Comparison of ENCODE assay signal across 16 cellular contexts in genomic region chr6:79647756-79648155, GRCh38. TPM values are rescaled to one million over a fixed set of nuclear protein-coding genes. Genes with fewer than 3 reads are reported as not detected.
DNase-seq lines count a peak whose midpoint lies in the region; ATAC-seq and TF ChIP-seq lines count a peak whose summit lies in the region.
"Had no signal": no experiment of that assay in that cellular context is flagged by ENCODE, and none has a peak within 500 bp of the region (broad histone marks: within the 10 kb centered on the region; RNA-seq: fewer than 3 reads in every experiment).

No MANE protein-coding gene starts in this region.

- TF ChIP-seq CTCF in endodermal cell (conservative IDR thresholded peaks at IDR 0.05), result no peak
- no peak for TF ChIP-seq CTCF in transverse colon (IDR thresholded peaks at IDR 0.05)

- in situ Hi-C loops in transverse colon (cut with MboI; ENCODE audit: low pct_ligation_motif_present in 1 of 4, low pct_unique_long_range_greater_than_20kb in 1 of 4, low sequenced_read_pairs in 3 of 4), result no loop called here

- POLR2A ChIA-PET in CD4-positive, alpha-beta memory T cell (lab: Charles Lee; ENCODE audit: partially characterized antibody), result interaction anchor here (0.6 kb wide), 1 partner anchor 12 kb away, joined by 3 read pairs; no protein-coding TSS in a partner anchor

- H3K4me1 ChIP-seq in endodermal cell (ENCODE audit: control insufficient read depth, insufficient read depth, low read length) (no peaks in the 10 kb centered on the region), transverse colon (peaks cover 4 to 47% (median 25%) of the 10 kb centered on the region in 4 donors)
- no peaks in the 10 kb centered on the region for H3K4me1 ChIP-seq in CD4-positive, alpha-beta memory T cell (ENCODE audit: insufficient read depth, low read length)
- H3K4me1 ChIP-seq: BLaER1 treated with 17β-estradiol and CSF1 and Interleukin-3, amounts not matched to agents 10 nM and 100 nM had no signal

- no peak overlapping the region for H3K9ac ChIP-seq in endodermal cell (ENCODE audit: extremely low read depth, low read length, poor library complexity, severe bottlenecking)
- H3K9ac ChIP-seq: BLaER1 treated with 17β-estradiol and CSF1 and Interleukin-3, amounts not matched to agents 10 nM and 100 nM; GM23248 had no signal

- no peak for TF ChIP-seq POLR2A in transverse colon (IDR thresholded peaks at IDR 0.05)

- H3K4me3 Mint-ChIP-seq in activated naive CD8-positive, alpha-beta T cell treated with anti-CD3 and anti-CD28 coated beads for 36 hours, result no peak overlapping the region
- H3K4me3 Mint-ChIP-seq in activated naive CD8-positive, alpha-beta T cell treated with anti-CD3 and anti-CD28 coated beads, Interleukin-2, amount 50 U/mL, for 24 hours, result no peak overlapping the region
- no peak overlapping the region for H3K4me3 Mint-ChIP-seq in endodermal cell
- no peak overlapping the region for H3K4me3 Mint-ChIP-seq in CD4-positive, alpha-beta memory T cell
- H3K4me3 Mint-ChIP-seq: CD4-positive, CD25-positive, alpha-beta regulatory T cell had no signal

- no peak for DNase-seq in activated naive CD8-positive, alpha-beta T cell treated with anti-CD3 and anti-CD28 coated beads for 36 hours
- DNase-seq in activated naive CD8-positive, alpha-beta T cell treated with anti-CD3 and anti-CD28 coated beads, Interleukin-2, amount 50 U/mL, for 24 hours, result no peak
- DNase-seq in endodermal cell (no peak), left kidney (ENCODE audit: low read depth, low spot score) (peak; percentile 29), transverse colon (no peak), AML-193 (lab: John Stamatoyannopoulos, UW) (no peak), SKM-1 (lab: John Stamatoyannopoulos, UW; ENCODE audit: unreplicated experiment) (no peak)
- no peak for DNase-seq in CD4-positive, alpha-beta memory T cell
- DNase-seq: 8988T; Calu3; CD4-positive, CD25-positive, alpha-beta regulatory T cell; DMS 273 treated with DMSO at 0.1 percent for 48 hours; GM23248; H7 had no signal

- no peak for TF ChIP-seq EP300 in transverse colon (IDR thresholded peaks at IDR 0.05; ENCODE audit: low read depth)

- H3K4me3 ChIP-seq in endodermal cell (ENCODE audit: low read length) (no peak overlapping the region), transverse colon (no peak overlapping the region)
- no peak overlapping the region for H3K4me3 ChIP-seq in CD4-positive, alpha-beta memory T cell (ENCODE audit: low read length in 2 of 2)
- H3K4me3 ChIP-seq: BLaER1 treated with 17β-estradiol and CSF1 and Interleukin-3, amounts not matched to agents 10 nM and 100 nM; GM12878; GM23248 had no signal

- intact Hi-C loops in transverse colon (cut with DNase I; ENCODE audit: low total_unique reads), result no loop called here
- intact Hi-C loops in CD4-positive, alpha-beta memory T cell (cut with micrococcal nuclease), result no loop called here

- peaks cover 2% of the 10 kb centered on the region for H3K36me3 Mint-ChIP-seq in activated naive CD8-positive, alpha-beta T cell treated with anti-CD3 and anti-CD28 coated beads for 36 hours
- H3K36me3 Mint-ChIP-seq in activated naive CD8-positive, alpha-beta T cell treated with anti-CD3 and anti-CD28 coated beads, Interleukin-2, amount 50 U/mL, for 24 hours (ENCODE audit: low read depth), result no peaks in the 10 kb centered on the region
- H3K36me3 Mint-ChIP-seq in endodermal cell (ENCODE audit: low read depth), result no peaks in the 10 kb centered on the region
- H3K36me3 Mint-ChIP-seq in CD4-positive, alpha-beta memory T cell, result no peaks in the 10 kb centered on the region
- H3K36me3 Mint-ChIP-seq: CD4-positive, CD25-positive, alpha-beta regulatory T cell had no signal

- H3K9me3 ChIP-seq in endodermal cell (ENCODE audit: control insufficient read depth, low read length), result no peaks in the 10 kb centered on the region
- no peaks in the 10 kb centered on the region for H3K9me3 ChIP-seq in transverse colon
- H3K9me3 ChIP-seq in CD4-positive, alpha-beta memory T cell (ENCODE audit: control insufficient read depth in 1 of 2, low read length in 2 of 2), result no peaks in the 10 kb centered on the region
- H3K9me3 ChIP-seq: BLaER1 treated with 17β-estradiol and CSF1 and Interleukin-3, amounts not matched to agents 10 nM and 100 nM had no signal

- peaks cover 36% of the 10 kb centered on the region for H3K4me1 Mint-ChIP-seq in activated naive CD8-positive, alpha-beta T cell treated with anti-CD3 and anti-CD28 coated beads for 36 hours
- peaks cover 7% of the 10 kb centered on the region for H3K4me1 Mint-ChIP-seq in activated naive CD8-positive, alpha-beta T cell treated with anti-CD3 and anti-CD28 coated beads, Interleukin-2, amount 50 U/mL, for 24 hours
- peaks cover 17% of the 10 kb centered on the region for H3K4me1 Mint-ChIP-seq in endodermal cell
- peaks cover 0 to 1% (median 0%) of the 10 kb centered on the region in 4 donors for H3K4me1 Mint-ChIP-seq in CD4-positive, alpha-beta memory T cell

- WGBS in endodermal cell (ENCODE audit: insufficient coverage in 1 of 2, insufficient read length in 1 of 2), 2 experiments, result 66% methylated on average over 2 of the region's 2 CpGs; no CpG with 5 or more reads in 1 of the 2 experiments
- 82 to 92% methylated on average over 2 of the region's 2 CpGs for WGBS in transverse colon (ENCODE audit: low coverage in 1 of 2), 2 donors

- no peaks in the 10 kb centered on the region for H3K36me3 ChIP-seq in endodermal cell (ENCODE audit: control insufficient read depth, insufficient read depth, low read length)
- H3K36me3 ChIP-seq in transverse colon, result no peaks in the 10 kb centered on the region
- no peaks in the 10 kb centered on the region for H3K36me3 ChIP-seq in CD4-positive, alpha-beta memory T cell (ENCODE audit: insufficient read depth, low read length)
- H3K36me3 ChIP-seq: BLaER1 treated with 17β-estradiol and CSF1 and Interleukin-3, amounts not matched to agents 10 nM and 100 nM had no signal

- no peak overlapping the region for H3K27ac ChIP-seq in endodermal cell (ENCODE audit: low read depth, low read length)
- peak overlapping the region in 3 of 4 donors; percentile 7 to 68 (median 61) for H3K27ac ChIP-seq in transverse colon
- H3K27ac ChIP-seq in CD4-positive, alpha-beta memory T cell (ENCODE audit: low read depth, low read length), result no peak overlapping the region
- H3K27ac ChIP-seq: BLaER1 treated with 17β-estradiol and CSF1 and Interleukin-3, amounts not matched to agents 10 nM and 100 nM; GM23248 had no signal

- no peaks in the 10 kb centered on the region for H3K27me3 Mint-ChIP-seq in activated naive CD8-positive, alpha-beta T cell treated with anti-CD3 and anti-CD28 coated beads for 36 hours
- peaks cover 5% of the 10 kb centered on the region for H3K27me3 Mint-ChIP-seq in activated naive CD8-positive, alpha-beta T cell treated with anti-CD3 and anti-CD28 coated beads, Interleukin-2, amount 50 U/mL, for 24 hours
- H3K27me3 Mint-ChIP-seq in endodermal cell (ENCODE audit: insufficient read depth), result no peaks in the 10 kb centered on the region
- H3K27me3 Mint-ChIP-seq in CD4-positive, alpha-beta memory T cell, result peaks cover 2 to 13% of the 10 kb centered on the region in 2 donors

- CTCF ChIA-PET in CD4-positive, alpha-beta memory T cell (lab: Charles Lee; ENCODE audit: partially characterized antibody), result interaction anchor here (0.8 kb wide), 1 partner anchor 66 kb away, joined by 3 read pairs; no protein-coding TSS in a partner anchor

- peak overlapping the region; percentile 51 for H3K27ac Mint-ChIP-seq in activated naive CD8-positive, alpha-beta T cell treated with anti-CD3 and anti-CD28 coated beads for 36 hours
- no peak overlapping the region for H3K27ac Mint-ChIP-seq in activated naive CD8-positive, alpha-beta T cell treated with anti-CD3 and anti-CD28 coated beads, Interleukin-2, amount 50 U/mL, for 24 hours
- peak overlapping the region; percentile 68 for H3K27ac Mint-ChIP-seq in endodermal cell
- no peak overlapping the region for H3K27ac Mint-ChIP-seq in CD4-positive, alpha-beta memory T cell
- H3K27ac Mint-ChIP-seq: CD4-positive, CD25-positive, alpha-beta regulatory T cell had no signal

- ATAC-seq in activated naive CD8-positive, alpha-beta T cell treated with anti-CD3 and anti-CD28 coated beads, Interleukin-2, amount 50 U/mL, for 24 hours, result no peak
- ATAC-seq: GM12878 had no signal

- no peaks in the 10 kb centered on the region for H3K9me3 Mint-ChIP-seq in activated naive CD8-positive, alpha-beta T cell treated with anti-CD3 and anti-CD28 coated beads for 36 hours
- no peaks in the 10 kb centered on the region for H3K9me3 Mint-ChIP-seq in activated naive CD8-positive, alpha-beta T cell treated with anti-CD3 and anti-CD28 coated beads, Interleukin-2, amount 50 U/mL, for 24 hours
- no peaks in the 10 kb centered on the region for H3K9me3 Mint-ChIP-seq in endodermal cell
- peaks cover 0 to 2% (median 0%) of the 10 kb centered on the region in 8 donors for H3K9me3 Mint-ChIP-seq in CD4-positive, alpha-beta memory T cell

- H3K27me3 ChIP-seq in endodermal cell (ENCODE audit: control insufficient read depth, insufficient read depth, low read length, poor library complexity, severe bottlenecking) (no peaks in the 10 kb centered on the region), transverse colon (no peaks in the 10 kb centered on the region)
- H3K27me3 ChIP-seq in CD4-positive, alpha-beta memory T cell (ENCODE audit: insufficient read depth, low read length), result no peaks in the 10 kb centered on the region
- H3K27me3 ChIP-seq: BLaER1 treated with 17β-estradiol and CSF1 and Interleukin-3, amounts not matched to agents 10 nM and 100 nM had no signal

RNA-seq across cellular contexts. Expression of gene SH3BGRL2, which starts 16.6 kb away (rescaled TPM):
- total RNA-seq in activated naive CD8-positive, alpha-beta T cell treated with anti-CD3 and anti-CD28 coated beads for 36 hours, result 1 to 10 TPM; 5.1 to 5.2 TPM
- total RNA-seq in endodermal cell, result 10 to 100 TPM; 24.3 to 40.1 TPM
- 15.8 TPM for polyA plus RNA-seq in endodermal cell (2013, experiment 1 of 2)
- polyA plus RNA-seq in endodermal cell (2013, experiment 2 of 2), result 15.9 TPM
- 100 to 1,000 TPM in 3 of 4 donors, 10 to 100 TPM in 1; 54.7 to 177 (median 128) TPM for total RNA-seq in transverse colon
- under 1 TPM; 0.41 to 0.50 TPM for total RNA-seq in CD4-positive, alpha-beta memory T cell
- under 1 TPM; 0.07 to 0.15 TPM for polyA plus RNA-seq in CD4-positive, alpha-beta memory T cell

Comparison
In these comparisons a context has a peak if more than half of its experiments do, and no peak if none do; other contexts are left out.
1. H3K27ac Mint-ChIP-seq: peak in activated naive CD8-positive, alpha-beta T cell treated with anti-CD3 and anti-CD28 coated beads for 36 hours (single experiment) and endodermal cell (single experiment); none in activated naive CD8-positive, alpha-beta T cell treated with anti-CD3 and anti-CD28 coated beads, Interleukin-2, amount 50 U/mL, for 24 hours (single experiment) and CD4-positive, alpha-beta memory T cell (0 of 7).
2. H3K27ac ChIP-seq: peak in transverse colon (3 of 4); none in endodermal cell (single experiment) and CD4-positive, alpha-beta memory T cell (single experiment).
3. RNA of gene SH3BGRL2, which starts 16.6 kb away (total RNA-seq): 54.7 to 177 TPM in transverse colon, 24.3 to 40.1 TPM in endodermal cell and 5.1 to 5.2 TPM in activated naive CD8-positive, alpha-beta T cell treated with anti-CD3 and anti-CD28 coated beads for 36 hours; 0.41 to 0.50 TPM in CD4-positive, alpha-beta memory T cell; every median in the first group is over 4 times any median in the second.